ENCODE assay signal across 1 cellular context in the genomic region with DNA sequence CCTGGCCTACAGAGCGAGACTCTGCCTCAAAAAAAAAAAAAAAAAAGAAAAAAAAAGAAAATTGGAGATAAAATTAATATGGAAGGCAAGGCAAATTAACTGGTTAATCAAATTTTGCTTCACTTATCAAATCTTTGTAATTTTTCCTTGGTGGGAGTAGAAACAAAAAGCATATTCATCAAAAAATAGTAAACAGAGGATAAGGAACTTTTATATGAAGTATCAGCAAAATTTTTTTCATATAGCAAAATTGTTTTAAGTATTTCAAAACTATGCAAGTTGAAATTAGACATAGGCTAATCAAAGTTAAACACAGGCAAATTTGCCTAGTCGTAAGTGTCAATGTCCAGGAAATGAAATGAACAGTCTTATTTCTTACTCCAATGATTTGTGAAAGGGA.
TF ChIP-seq lines count a peak whose summit lies in the region.

No MANE protein-coding gene starts in this region.

TF ChIP-seq in K562, 482 proteins besides CTCF, POLR2A, EP300 and RAD21 (continued from another document):
- TF ChIP-seq E2F4 (CRISPR knock-in tag; IDR thresholded peaks at IDR 0.05; ENCODE audit: low read depth) (no peak), ZNF253 (CRISPR knock-in tag; conservative IDR thresholded peaks at IDR 0.05) (no peak), MAFG (tag; conservative IDR thresholded peaks at IDR 0.05) (peak; percentile 70), CREM (IDR thresholded peaks at IDR 0.05; ENCODE audit: low read depth) (no peak), TBL1XR1 (IDR thresholded peaks at IDR 0.05; ENCODE audit: low read length in 2 of 2) (no peak), TCF7 (IDR thresholded peaks at IDR 0.05; ENCODE audit: borderline replicate concordance) (no peak), GATAD2B (IDR thresholded peaks at IDR 0.05; ENCODE audit: borderline replicate concordance) (no peak), GATAD2A (IDR thresholded peaks at IDR 0.05) (no peak), BRCA1 (IDR thresholded peaks at IDR 0.05) (no peak), BRCA1 (CRISPR knock-in tag; IDR thresholded peaks at IDR 0.05) (no peak), FOXA1 (IDR thresholded peaks at IDR 0.05; ENCODE audit: borderline replicate concordance) (no peak), MAFK (IDR thresholded peaks at IDR 0.05; ENCODE audit: low read length) (0 out of 2 replicates have a peak, but pooled peaks have one; percentile 7), NBN (IDR thresholded peaks at IDR 0.05; ENCODE audit: low read depth) (no peak), EWSR1 (IDR thresholded peaks at IDR 0.05; ENCODE audit: borderline replicate concordance, low read depth, partially characterized antibody) (no peak), ZNF316 (IDR thresholded peaks at IDR 0.05) (peak; percentile 96), C11orf30 (IDR thresholded peaks at IDR 0.05; ENCODE audit: low read depth) (peak; percentile 85)
- TF ChIP-seq, protein P1, sequence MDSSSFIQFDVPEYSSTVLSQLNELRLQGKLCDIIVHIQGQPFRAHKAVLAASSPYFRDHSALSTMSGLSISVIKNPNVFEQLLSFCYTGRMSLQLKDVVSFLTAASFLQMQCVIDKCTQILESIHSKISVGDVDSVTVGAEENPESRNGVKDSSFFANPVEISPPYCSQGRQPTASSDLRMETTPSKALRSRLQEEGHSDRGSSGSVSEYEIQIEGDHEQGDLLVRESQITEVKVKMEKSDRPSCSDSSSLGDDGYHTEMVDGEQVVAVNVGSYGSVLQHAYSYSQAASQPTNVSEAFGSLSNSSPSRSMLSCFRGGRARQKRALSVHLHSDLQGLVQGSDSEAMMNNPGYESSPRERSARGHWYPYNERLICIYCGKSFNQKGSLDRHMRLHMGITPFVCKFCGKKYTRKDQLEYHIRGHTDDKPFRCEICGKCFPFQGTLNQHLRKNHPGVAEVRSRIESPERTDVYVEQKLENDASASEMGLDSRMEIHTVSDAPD (CRISPR knock-in tag; IDR thresholded peaks at IDR 0.05) = no peak
- TF ChIP-seq, protein P2, sequence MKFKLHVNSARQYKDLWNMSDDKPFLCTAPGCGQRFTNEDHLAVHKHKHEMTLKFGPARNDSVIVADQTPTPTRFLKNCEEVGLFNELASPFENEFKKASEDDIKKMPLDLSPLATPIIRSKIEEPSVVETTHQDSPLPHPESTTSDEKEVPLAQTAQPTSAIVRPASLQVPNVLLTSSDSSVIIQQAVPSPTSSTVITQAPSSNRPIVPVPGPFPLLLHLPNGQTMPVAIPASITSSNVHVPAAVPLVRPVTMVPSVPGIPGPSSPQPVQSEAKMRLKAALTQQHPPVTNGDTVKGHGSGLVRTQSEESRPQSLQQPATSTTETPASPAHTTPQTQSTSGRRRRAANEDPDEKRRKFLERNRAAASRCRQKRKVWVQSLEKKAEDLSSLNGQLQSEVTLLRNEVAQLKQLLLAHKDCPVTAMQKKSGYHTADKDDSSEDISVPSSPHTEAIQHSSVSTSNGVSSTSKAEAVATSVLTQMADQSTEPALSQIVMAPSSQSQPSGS (CRISPR knock-in tag; IDR thresholded peaks at IDR 0.05) = no peak
